Comparison of ENCODE assay signal across 9 cellular contexts in genomic region chr19:56840452-56841193, GRCh38. TPM values are rescaled to one million over a fixed set of nuclear protein-coding genes. Genes with fewer than 3 reads are reported as not detected.
A peak's percentile ranks its signal among the peaks of the same experiment; 100 is the strongest.
DNase-seq lines count a peak whose midpoint lies in the region; ATAC-seq and TF ChIP-seq lines count a peak whose summit lies in the region.
"Had no signal": no experiment of that assay in that cellular context is flagged by ENCODE, and none has a peak within 500 bp of the region (broad histone marks: within the 10 kb centered on the region; RNA-seq: fewer than 3 reads in every experiment).

Gene PEG3 (minus strand): TSS chr19:56840726. CDS start chr19:56824655, 16,071 bp downstream.
Gene ZIM2 (minus strand): TSS chr19:56840726. CDS start chr19:56824277, 16,449 bp downstream.

- no peak within 1 kb of the TSS for H3K4me2 ChIP-seq in hepatocyte

- peak; percentile 39 to 77 for DNase-seq in left lung
- no peak for DNase-seq in spleen
- DNase-seq in epidermal melanocyte (ENCODE audit: insufficient read length, low spot score) = no peak
- no peak for DNase-seq in islet precursor cell
- DNase-seq in hepatocyte (ENCODE audit: low spot score) = no peak
- DNase-seq: GDM1 had no signal

- no peaks in the 10 kb centered on the region for H4K20me1 ChIP-seq in hepatocyte (ENCODE audit: insufficient read depth, poor library complexity, severe bottlenecking)

- H3K4me3 Mint-ChIP-seq in IgD-negative memory B cell (peak within 1 kb of the TSS in 1 of 4 donors; percentile 70), brain (peak within 1 kb of the TSS in 3 of 5 experiments; percentile 86 to 92 (median 90))
- no peak within 1 kb of the TSS for H3K4me3 Mint-ChIP-seq in activated T-helper 17 cell treated with anti-CD3 and anti-CD28 coated beads, Interleukin-2, amount 50 U/mL, for 72 hours

- intact Hi-C loops in left lung (cut with DNase I) = no loop called here
- intact Hi-C loops in spleen (cut with DNase I; ENCODE audit: low total_unique reads) = no loop called here

- TF ChIP-seq POLR2A in spleen (IDR thresholded peaks at IDR 0.05) = no peak

- H3K27ac ChIP-seq in left lung = peak within 1 kb of the TSS; percentile 48 to 53
- H3K27ac ChIP-seq in spleen = peak within 1 kb of the TSS in 7 of 8 donors; percentile 36 to 81 (median 72)
- no peak within 1 kb of the TSS for H3K27ac ChIP-seq in hepatocyte

- H3K4me1 ChIP-seq in left lung (no peaks in the 10 kb centered on the region), spleen (peaks cover 0 to 10% (median 0%) of the 10 kb centered on the region in 6 donors), hepatocyte (ENCODE audit: insufficient read depth) (no peaks in the 10 kb centered on the region)

- H3K27me3 Mint-ChIP-seq in IgD-negative memory B cell (peaks cover 7% of the 10 kb centered on the region), brain (peaks cover 13% of the 10 kb centered on the region)
- peaks cover 7% of the 10 kb centered on the region for H3K27me3 Mint-ChIP-seq in activated T-helper 17 cell treated with anti-CD3 and anti-CD28 coated beads, Interleukin-2, amount 50 U/mL, for 72 hours

- H3K4me3 ChIP-seq in left lung (peak within 1 kb of the TSS; percentile 22 to 33), spleen (peak within 1 kb of the TSS in 7 of 8 donors; percentile 19 to 63 (median 24)), hepatocyte (no peak within 1 kb of the TSS)

- no peaks in the 10 kb centered on the region for H3K36me3 Mint-ChIP-seq in IgD-negative memory B cell
- H3K36me3 Mint-ChIP-seq in brain = peaks cover 7% of the 10 kb centered on the region
- H3K36me3 Mint-ChIP-seq in activated T-helper 17 cell treated with anti-CD3 and anti-CD28 coated beads, Interleukin-2, amount 50 U/mL, for 72 hours (ENCODE audit: low read depth) = no peaks in the 10 kb centered on the region

- H3K9me3 Mint-ChIP-seq in IgD-negative memory B cell = peaks cover 7 to 20% (median 17%) of the 10 kb centered on the region in 3 donors
- H3K9me3 Mint-ChIP-seq in brain = peaks cover 3 to 45% (median 24%) of the 10 kb centered on the region in 5 experiments
- peaks cover 13% of the 10 kb centered on the region for H3K9me3 Mint-ChIP-seq in activated T-helper 17 cell treated with anti-CD3 and anti-CD28 coated beads, Interleukin-2, amount 50 U/mL, for 72 hours

- H3K9me3 ChIP-seq in left lung (peaks cover 0 to 51% of the 10 kb centered on the region in 2 donors), spleen (peaks cover 0 to 78% (median 49%) of the 10 kb centered on the region in 8 donors), hepatocyte (ENCODE audit: low read depth) (no peaks in the 10 kb centered on the region)

- H3K27me3 ChIP-seq in left lung = peaks cover 0 to 51% of the 10 kb centered on the region in 2 donors
- H3K27me3 ChIP-seq in spleen (replicated peaks in 1 of 7) = peaks cover 0 to 58% (median 9%) of the 10 kb centered on the region in 7 donors
- no peaks in the 10 kb centered on the region for H3K27me3 ChIP-seq in hepatocyte

- H3K79me2 ChIP-seq in hepatocyte = no peaks in the 10 kb centered on the region

- TF ChIP-seq CTCF in brain (conservative IDR thresholded peaks at IDR 0.05) (no peak), left lung (IDR thresholded peaks at IDR 0.05) (no peak), spleen (IDR thresholded peaks at IDR 0.05 in 8 of 11, conservative IDR thresholded peaks at IDR 0.05 in 3 of 11) (no peak), hepatocyte (IDR thresholded peaks at IDR 0.05; ENCODE audit: poor library complexity) (no peak)

- H3K27ac Mint-ChIP-seq in IgD-negative memory B cell (peak within 1 kb of the TSS in 2 of 3 donors; percentile 56 to 73), brain (peak within 1 kb of the TSS in 3 of 5 experiments; percentile 89 to 99 (median 94))
- no peak within 1 kb of the TSS for H3K27ac Mint-ChIP-seq in activated T-helper 17 cell treated with anti-CD3 and anti-CD28 coated beads, Interleukin-2, amount 50 U/mL, for 72 hours

- 45 to 68% (median 48%) methylated on average over 12 to 49 of the region's 49 CpGs for WGBS in spleen, 5 donors
- 94% methylated on average over 40 of the region's 49 CpGs for WGBS in hepatocyte (ENCODE audit: low lambda C conversion rate, missing lambda C conversion rate)

- H3K9me2 ChIP-seq in hepatocyte (replicated peaks; ENCODE audit: insufficient read depth) = no peaks in the 10 kb centered on the region

- ATAC-seq in left lung = no peak
- no peak for ATAC-seq in activated T-helper 17 cell treated with anti-CD3 and anti-CD28 coated beads, Interleukin-2, amount 50 U/mL, for 72 hours (replicated peaks)

- no peaks in the 10 kb centered on the region for H3K4me1 Mint-ChIP-seq in IgD-negative memory B cell
- peaks cover 14% of the 10 kb centered on the region for H3K4me1 Mint-ChIP-seq in brain
- H3K4me1 Mint-ChIP-seq in activated T-helper 17 cell treated with anti-CD3 and anti-CD28 coated beads, Interleukin-2, amount 50 U/mL, for 72 hours = no peaks in the 10 kb centered on the region

- no peak within 1 kb of the TSS for H2AFZ ChIP-seq in hepatocyte

- H3K36me3 ChIP-seq in left lung (no peaks in the 10 kb centered on the region), spleen (no peaks in the 10 kb centered on the region), hepatocyte (replicated peaks; ENCODE audit: insufficient read depth, low read depth) (no peaks in the 10 kb centered on the region)

RNA-seq across cellular contexts. Expression of gene PEG3, which starts in this region (rescaled TPM):
- polyA plus RNA-seq in IgD-negative memory B cell = not detected
- 5.4 TPM for polyA plus RNA-seq in brain (ENCODE audit: insufficient read depth, low read depth, low replicate concordance)
- total RNA-seq in left lung = 1 to 10 TPM; 6.3 to 6.9 TPM
- 10 to 100 TPM in 1 of 7 donors, 1 to 10 TPM in 6; 1.1 to 11.3 (median 4.1) TPM for total RNA-seq in spleen
- polyA plus RNA-seq in spleen = under 1 TPM; 0.20 to 0.29 (median 0.27) TPM
- under 1 TPM in 1 of 2 donors, not detected in 1; 0.04 TPM for total RNA-seq in activated T-helper 17 cell treated with anti-CD3 and anti-CD28 coated beads, Interleukin-2, amount 50 U/mL, for 72 hours
- not detected in 2 replicates for total RNA-seq in hepatocyte
- not detected in 2 replicates for polyA plus RNA-seq in hepatocyte

RNA-seq across cellular contexts. Expression of gene ZIM2, which starts in this region (rescaled TPM):
- polyA plus RNA-seq in IgD-negative memory B cell = not detected
- polyA plus RNA-seq in brain (ENCODE audit: insufficient read depth, low read depth, low replicate concordance) = not detected
- under 1 TPM; 0.12 to 0.45 TPM for total RNA-seq in left lung
- total RNA-seq in spleen = under 1 TPM in 1 of 7 donors, not detected in 6; 0.73 TPM
- polyA plus RNA-seq in spleen = not detected
- total RNA-seq in activated T-helper 17 cell treated with anti-CD3 and anti-CD28 coated beads, Interleukin-2, amount 50 U/mL, for 72 hours = not detected
- total RNA-seq in hepatocyte = not detected in 2 replicates
- not detected in 2 replicates for polyA plus RNA-seq in hepatocyte

Comparison
In these comparisons a context has a peak if more than half of its experiments do, and no peak if none do; other contexts are left out.
1. DNase-seq: peak in left lung (2 of 2); none in spleen (single experiment), epidermal melanocyte (single experiment), islet precursor cell (single experiment) and hepatocyte (single experiment).